In genomic region chr14:74595006-74595735, GRCh38 we compare ENCODE assay signal across 16 cellular contexts. TPM values are rescaled to one million over a fixed set of nuclear protein-coding genes. Genes with fewer than 3 reads are reported as not detected.
DNase-seq lines count a peak whose midpoint lies in the region; ATAC-seq and TF ChIP-seq lines count a peak whose summit lies in the region.
"Had no signal": no experiment of that assay in that cellular context is flagged by ENCODE, and none has a peak within 500 bp of the region (broad histone marks: within the 10 kb centered on the region; RNA-seq: fewer than 3 reads in every experiment).

No MANE protein-coding gene starts in this region.

- H3K4me1 Mint-ChIP-seq in chondrocyte (ENCODE audit: low read depth), result peaks cover 78% of the 10 kb centered on the region
- peaks cover 45% of the 10 kb centered on the region for H3K4me1 Mint-ChIP-seq in nephron progenitor cell
- H3K4me1 Mint-ChIP-seq: activated CD4-positive, alpha-beta T cell treated with anti-CD3 and anti-CD28 coated beads, Interleukin-2, amount 10 ng/mL, durations not matched to agents 24 days and 14 days; endodermal cell had no signal

- H3K27me3 Mint-ChIP-seq in chondrocyte (ENCODE audit: low read depth), result no peaks in the 10 kb centered on the region
- peaks cover 13% of the 10 kb centered on the region for H3K27me3 Mint-ChIP-seq in nephron progenitor cell (ENCODE audit: low read depth, poor library complexity)
- H3K27me3 Mint-ChIP-seq: IgD-negative memory B cell had no signal

- ATAC-seq in right cardiac atrium, result peak; percentile 54 to 70
- ATAC-seq in GM21360 (IDR thresholded peaks at IDR 0.05; ENCODE audit: unreplicated experiment), result no peak
- ATAC-seq: CD8-positive, alpha-beta T cell; left lobe of liver had no signal

- peak; percentile 80 for DNase-seq in GM04504 (ENCODE audit: low read depth)
- no peak for DNase-seq in chondrocyte (ENCODE audit: low spot score)
- DNase-seq in right cardiac atrium, result peak; percentile 83 to 91 (median 90)
- DNase-seq in activated effector memory CD4-positive, alpha-beta T cell treated with anti-CD3 and anti-CD28 coated beads, Interleukin-2, amount 50 U/mL, for 16 hours, result no peak
- DNase-seq in nephron progenitor cell, result no peak
- DNase-seq in inferior parietal cortex (ENCODE audit: extremely low spot score), result no peak
- DNase-seq: activated CD4-positive, alpha-beta T cell treated with anti-CD3 and anti-CD28 coated beads, Interleukin-2, amount 10 ng/mL, durations not matched to agents 24 days and 14 days; activated naive CD4-positive, alpha-beta T cell treated with Interleukin-2 at 50 U/mL for 16 hours; CD8-positive, alpha-beta T cell; endodermal cell; retina; SHP77 had no signal

- H3K27ac Mint-ChIP-seq in chondrocyte (ENCODE audit: unreplicated experiment), result peak overlapping the region; percentile 86
- no peak overlapping the region for H3K27ac Mint-ChIP-seq in nephron progenitor cell
- H3K27ac Mint-ChIP-seq: activated CD4-positive, alpha-beta T cell treated with anti-CD3 and anti-CD28 coated beads, Interleukin-2, amount 10 ng/mL, durations not matched to agents 24 days and 14 days; CD8-positive, alpha-beta T cell; endodermal cell had no signal

- H3K9me3 ChIP-seq in right cardiac atrium (ENCODE audit: control insufficient read depth, low read length), result no peaks in the 10 kb centered on the region

- H3K4me3 Mint-ChIP-seq in chondrocyte (ENCODE audit: unreplicated experiment), result no peak overlapping the region
- H3K4me3 Mint-ChIP-seq in nephron progenitor cell, result no peak overlapping the region
- H3K4me3 Mint-ChIP-seq: activated CD4-positive, alpha-beta T cell treated with anti-CD3 and anti-CD28 coated beads, Interleukin-2, amount 10 ng/mL, durations not matched to agents 24 days and 14 days; CD8-positive, alpha-beta T cell; endodermal cell had no signal

- 44% methylated on average over 15 of the region's 15 CpGs for WGBS in right cardiac atrium

- H3K27me3 ChIP-seq in right cardiac atrium (ENCODE audit: control insufficient read depth, insufficient read depth), result no peaks in the 10 kb centered on the region

- H3K4me1 ChIP-seq in right cardiac atrium (ENCODE audit: control insufficient read depth, insufficient read depth, low read length), result peaks cover 36% of the 10 kb centered on the region

- H3K4me3 ChIP-seq in right cardiac atrium (ENCODE audit: low read length) (no peak overlapping the region), skin epidermis (no peak overlapping the region)

- no peak overlapping the region for H3K27ac ChIP-seq in right cardiac atrium (ENCODE audit: low read length)
- H3K27ac ChIP-seq in skin epidermis, result peak overlapping the region in 20 of 21 experiments; percentile 25 to 85 (median 61)

- H3K36me3 Mint-ChIP-seq in chondrocyte (ENCODE audit: low read depth) (peaks cover 8% of the 10 kb centered on the region), nephron progenitor cell (ENCODE audit: low read depth) (no peaks in the 10 kb centered on the region)
- H3K36me3 Mint-ChIP-seq: CD8-positive, alpha-beta T cell; IgD-negative memory B cell had no signal

- TF ChIP-seq CTCF in chondrocyte (IDR thresholded peaks at IDR 0.05) (no peak), nephron progenitor cell (IDR thresholded peaks at IDR 0.05) (no peak)

- intact Hi-C loops in right cardiac atrium (cut with DNase I), result no loop called here

- H3K9me3 Mint-ChIP-seq in chondrocyte (ENCODE audit: low read depth), result no peaks in the 10 kb centered on the region
- no peaks in the 10 kb centered on the region for H3K9me3 Mint-ChIP-seq in nephron progenitor cell
- H3K9me3 Mint-ChIP-seq: activated CD4-positive, alpha-beta T cell treated with anti-CD3 and anti-CD28 coated beads, Interleukin-2, amount 10 ng/mL, durations not matched to agents 24 days and 14 days; CD8-positive, alpha-beta T cell; endodermal cell; IgD-negative memory B cell had no signal

RNA-seq across cellular contexts. Expression of gene LTBP2, which starts 16.9 kb away (rescaled TPM):
- 210 to 446 TPM (median 215 TPM) in 3 replicates for total RNA-seq in chondrocyte
- 10 to 100 TPM; 13.9 to 46.0 (median 23.5) TPM for total RNA-seq in right cardiac atrium
- polyA plus RNA-seq in right cardiac atrium, result 3.4 TPM

Comparison
In these comparisons a context has a peak if more than half of its experiments do, and no peak if none do; other contexts are left out.
1. DNase-seq: peak in GM04504 (single experiment) and right cardiac atrium (3 of 3); none in chondrocyte (single experiment), activated effector memory CD4-positive, alpha-beta T cell treated with anti-CD3 and anti-CD28 coated beads, Interleukin-2, amount 50 U/mL, for 16 hours (single experiment), nephron progenitor cell (single experiment) and inferior parietal cortex (single experiment).